In the genomic region with DNA sequence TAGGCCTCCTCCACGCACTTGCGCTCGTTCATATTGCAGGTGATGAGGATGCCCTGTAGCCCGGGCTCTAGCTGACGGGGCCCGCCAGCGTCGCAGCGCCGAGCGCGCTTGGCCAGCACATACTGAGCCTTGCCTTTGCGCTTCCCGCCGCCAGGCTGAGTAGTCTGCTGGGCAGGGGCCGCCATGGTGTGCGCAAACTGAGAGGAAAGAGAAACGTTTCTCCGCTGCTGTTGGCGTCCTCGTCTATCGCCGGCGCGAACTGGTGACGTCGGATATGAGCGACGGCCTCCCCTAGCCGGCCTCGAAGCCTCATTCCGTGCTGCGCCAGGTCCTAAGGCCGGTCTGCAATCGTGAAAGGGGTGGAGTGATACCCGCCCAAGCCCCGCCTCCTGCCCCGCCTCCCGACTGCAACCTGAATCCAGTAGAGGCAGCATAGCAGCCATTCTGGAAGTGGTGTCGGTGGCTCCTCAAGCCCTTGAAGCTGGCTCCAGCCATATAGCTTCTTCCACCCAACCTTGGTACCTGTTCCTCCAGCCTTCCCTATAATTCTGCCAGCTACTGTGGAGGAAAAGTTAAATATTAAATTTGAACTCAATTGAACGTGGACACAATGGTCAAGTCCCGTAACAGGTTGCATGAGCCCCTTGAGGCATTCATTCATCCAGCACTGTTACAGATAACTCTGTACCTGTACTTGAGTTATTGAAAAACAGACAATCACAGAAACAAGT, we compare ENCODE assay signal across 8 cellular contexts. TPM values are rescaled to one million over a fixed set of nuclear protein-coding genes. Genes with fewer than 3 reads are reported as not detected.
A peak's percentile ranks its signal among the peaks of the same experiment; 100 is the strongest.
DNase-seq lines count a peak whose midpoint lies in the region; ATAC-seq and TF ChIP-seq lines count a peak whose summit lies in the region.

A gene with protein sequence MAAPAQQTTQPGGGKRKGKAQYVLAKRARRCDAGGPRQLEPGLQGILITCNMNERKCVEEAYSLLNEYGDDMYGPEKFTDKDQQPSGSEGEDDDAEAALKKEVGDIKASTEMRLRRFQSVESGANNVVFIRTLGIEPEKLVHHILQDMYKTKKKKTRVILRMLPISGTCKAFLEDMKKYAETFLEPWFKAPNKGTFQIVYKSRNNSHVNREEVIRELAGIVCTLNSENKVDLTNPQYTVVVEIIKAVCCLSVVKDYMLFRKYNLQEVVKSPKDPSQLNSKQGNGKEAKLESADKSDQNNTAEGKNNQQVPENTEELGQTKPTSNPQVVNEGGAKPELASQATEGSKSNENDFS (minus strand): TSS at position 264 of the 731 bp plus-strand sequence. CDS start 79 bp downstream, at position 185.

- peak within 1 kb of the TSS; percentile 99 for H3K27ac ChIP-seq in CD4-positive, alpha-beta T cell (ENCODE audit: low read depth, low read length)
- peak within 1 kb of the TSS; percentile 54 to 99 (median 96) for H3K27ac ChIP-seq in dorsolateral prefrontal cortex

- H3K9me3 ChIP-seq in CD4-positive, alpha-beta T cell (ENCODE audit: control insufficient read depth, low read length): peaks cover 4% of the 10 kb centered on the region

- TF ChIP-seq CTCF in CD4-positive, alpha-beta T cell (IDR thresholded peaks at IDR 0.05): no peak
- peak in 27 of 56 donors; percentile 6 to 46 (median 23) for TF ChIP-seq CTCF in dorsolateral prefrontal cortex (IDR thresholded peaks at IDR 0.05 in 54 of 56, conservative IDR thresholded peaks at IDR 0.05 in 2 of 56; ENCODE audit: low read depth in 1 of 56, partially characterized antibody in 56 of 56)
- no peak for TF ChIP-seq CTCF in lower leg skin (IDR thresholded peaks at IDR 0.05)

- POLR2A ChIA-PET in CD4-positive, alpha-beta T cell (lab: Charles Lee): interaction anchor here (0.7 to 2.6 kb wide), 7 partner anchors 10 to 103 kb away, joined by 3 to 30 read pairs (median 4); a partner anchor contains a TSS
- POLR2A ChIA-PET in activated CD4-positive, alpha-beta memory T cell treated with anti-CD3 and anti-CD28 coated beads for 36 hours (lab: Charles Lee): interaction anchor here (0.8 to 2.0 kb wide), 2 partner anchors 65 to 158 kb away, joined by 3 to 9 read pairs; a partner anchor contains a TSS

- TF ChIP-seq POLR2A in lower leg skin (IDR thresholded peaks at IDR 0.05): peak in 1 of 2 donors; percentile 44

- peak within 1 kb of the TSS; percentile 99 for H3K27ac Mint-ChIP-seq in CD4-positive, alpha-beta T cell
- peak within 1 kb of the TSS; percentile 95 for H3K27ac Mint-ChIP-seq in activated CD4-positive, alpha-beta memory T cell treated with anti-CD3 and anti-CD28 coated beads for 36 hours

- H3K27me3 Mint-ChIP-seq in CD4-positive, alpha-beta T cell: no peaks in the 10 kb centered on the region
- no peaks in the 10 kb centered on the region for H3K27me3 Mint-ChIP-seq in activated CD4-positive, alpha-beta memory T cell treated with anti-CD3 and anti-CD28 coated beads for 36 hours

- peaks cover 34% of the 10 kb centered on the region for H3K4me1 Mint-ChIP-seq in CD4-positive, alpha-beta T cell (ENCODE audit: low read depth)
- peaks cover 23% of the 10 kb centered on the region for H3K4me1 Mint-ChIP-seq in activated CD4-positive, alpha-beta memory T cell treated with anti-CD3 and anti-CD28 coated beads for 36 hours (ENCODE audit: low read depth)

- 7 to 22% methylated on average over 8 to 26 of the region's 42 CpGs for WGBS in lower leg skin, 2 donors

- peak; percentile 92 for ATAC-seq in CD4-positive, alpha-beta T cell (ENCODE audit: poor library complexity)
- ATAC-seq in GM19438 (IDR thresholded peaks at IDR 0.05; ENCODE audit: low read depth, unreplicated experiment) (peak; percentile 80), HG03575 (IDR thresholded peaks at IDR 0.05; ENCODE audit: extremely low read depth, insufficient number of reproducible peaks, low FRiP score, unreplicated experiment) (peak; percentile 30)

- H3K4me3 ChIP-seq in dorsolateral prefrontal cortex (peak within 1 kb of the TSS; percentile 54 to 100 (median 96)), lower leg skin (ENCODE audit: low read depth, poor library complexity, severe bottlenecking) (peak within 1 kb of the TSS; percentile 81)

- intact Hi-C loops in CD4-positive, alpha-beta T cell (cut with DNase I, micrococcal nuclease): loop anchor here (1.0 to 10.0 kb wide), 6 partner anchors 22 to 1553 kb away; a partner anchor contains a TSS
- intact Hi-C loops in activated CD4-positive, alpha-beta memory T cell treated with anti-CD3 and anti-CD28 coated beads for 36 hours (cut with micrococcal nuclease): loop anchor here (1.0 to 5.0 kb wide), 4 partner anchors 22 to 1186 kb away; a partner anchor contains a TSS
- intact Hi-C loops in dorsolateral prefrontal cortex (cut with DNase I) (loop anchor here in 1 of 2 donors (5.0 kb wide), 1 partner anchor 66 kb away; a partner anchor contains a TSS), lower leg skin (cut with DNase I; ENCODE audit: low total_unique reads) (no loop called here)

- H3K4me3 Mint-ChIP-seq in CD4-positive, alpha-beta T cell: peak within 1 kb of the TSS; percentile 97
- peak within 1 kb of the TSS; percentile 92 for H3K4me3 Mint-ChIP-seq in activated CD4-positive, alpha-beta memory T cell treated with anti-CD3 and anti-CD28 coated beads for 36 hours

- peaks cover 39% of the 10 kb centered on the region for H3K36me3 Mint-ChIP-seq in CD4-positive, alpha-beta T cell (ENCODE audit: low read depth)
- peaks cover 17% of the 10 kb centered on the region for H3K36me3 Mint-ChIP-seq in activated CD4-positive, alpha-beta memory T cell treated with anti-CD3 and anti-CD28 coated beads for 36 hours

- CTCF ChIA-PET in CD4-positive, alpha-beta T cell (lab: Charles Lee): interaction anchor here (2.4 kb wide), 1 partner anchor 23 kb away, joined by 10 read pairs; a partner anchor contains a TSS
- CTCF ChIA-PET in activated CD4-positive, alpha-beta memory T cell treated with anti-CD3 and anti-CD28 coated beads for 36 hours (lab: Charles Lee): interaction anchor here (1.3 to 2.7 kb wide), 2 partner anchors 12 to 13 kb away, joined by 4 to 11 read pairs; no protein-coding TSS in a partner anchor

- peak; percentile 94 to 99 (median 98) for DNase-seq in CD4-positive, alpha-beta T cell
- peak; percentile 97 for DNase-seq in NCI-H82 (lab: John Stamatoyannopoulos, UW)
- peak; percentile 99 for DNase-seq in activated CD4-positive, alpha-beta memory T cell treated with anti-CD3 and anti-CD28 coated beads for 36 hours
- DNase-seq in dorsolateral prefrontal cortex: peak; percentile 93 to 98 (median 95)
- peak; percentile 94 to 99 for DNase-seq in lower leg skin (ENCODE audit: low spot score in 2 of 2)
- peak; percentile 96 to 98 for DNase-seq in stimulated activated CD4-positive, alpha-beta T cell treated with anti-CD3 and anti-CD28 coated beads, Interleukin-4, amount 100 ng/mL, for 4 hours

- no peaks in the 10 kb centered on the region for H3K9me3 Mint-ChIP-seq in CD4-positive, alpha-beta T cell
- H3K9me3 Mint-ChIP-seq in activated CD4-positive, alpha-beta memory T cell treated with anti-CD3 and anti-CD28 coated beads for 36 hours: peaks cover 4% of the 10 kb centered on the region

- no peaks in the 10 kb centered on the region for H3K27me3 ChIP-seq in CD4-positive, alpha-beta T cell (ENCODE audit: control insufficient read depth, insufficient read depth, low read length)
- no peaks in the 10 kb centered on the region for H3K27me3 ChIP-seq in dorsolateral prefrontal cortex

RNA-seq across cellular contexts. Expression of the gene that starts here (rescaled TPM):
- total RNA-seq in CD4-positive, alpha-beta T cell: 100 to 1,000 TPM; 105 to 107 TPM
- 10 to 100 TPM; 42.7 to 43.1 TPM for total RNA-seq in activated CD4-positive, alpha-beta memory T cell treated with anti-CD3 and anti-CD28 coated beads for 36 hours
- total RNA-seq in dorsolateral prefrontal cortex (10 to 100 TPM; 24.8 to 46.6 (median 37.8) TPM), lower leg skin (10 to 100 TPM; 40.5 to 73.7 (median 67.0) TPM)

Comparison
In these comparisons a context has a peak if more than half of its experiments do, and no peak if none do; other contexts are left out.
1. Peak in every context shown above with its lines: DNase-seq, ATAC-seq, H3K4me3 ChIP-seq and H3K27ac ChIP-seq.
2. ATAC-seq: peak in every context shown above with its lines; median percentile 92 in CD4-positive, alpha-beta T cell; 80 in GM19438; 30 in HG03575.